11 cellular contexts compared by ENCODE assay signal in genomic region chr20:34849778-34850177, GRCh38.
"Had no signal": no experiment of that assay in that cellular context is flagged by ENCODE, and none has a peak within 500 bp of the region (broad histone marks: within the 10 kb centered on the region; RNA-seq: fewer than 3 reads in every experiment).

No MANE protein-coding gene starts in this region.

- H3K4me2 ChIP-seq: GM23338 had no signal

- H2AFZ ChIP-seq: GM23248, GM23338 had no signal

- FAIRE-seq: H1, H54 had no signal

- H3K9ac ChIP-seq: GM23248 had no signal

- H3K4me3 ChIP-seq: GM23248, GM23338, HAP-1 had no signal

- DNase-seq: GM23248, GOT3, H7, H9, HCEC 1CT, HFFc6 had no signal

- ATAC-seq: GM23338, HCT116 had no signal

- H3K9me3 ChIP-seq: HAP-1 had no signal

- H3K4me1 ChIP-seq: HAP-1 had no signal

- H3K27ac ChIP-seq: GM23248 had no signal
